In genomic region chr18:9658111-9658641, GRCh38 we compare ENCODE assay signal across 28 cellular contexts. TPM values are rescaled to one million over a fixed set of nuclear protein-coding genes. Genes with fewer than 3 reads are reported as not detected.
A peak's percentile ranks its signal among the peaks of the same experiment; 100 is the strongest.
DNase-seq lines count a peak whose midpoint lies in the region; ATAC-seq and TF ChIP-seq lines count a peak whose summit lies in the region.
"Had no signal": no experiment of that assay in that cellular context is flagged by ENCODE, and none has a peak within 500 bp of the region (broad histone marks: within the 10 kb centered on the region; RNA-seq: fewer than 3 reads in every experiment).

No MANE protein-coding gene starts in this region.

- no peaks in the 10 kb centered on the region for H3K4me1 Mint-ChIP-seq in WTC11
- H3K4me1 Mint-ChIP-seq in naive thymus-derived CD4-positive, alpha-beta T cell, result peaks cover 0 to 5% (median 0%) of the 10 kb centered on the region in 7 donors
- H3K4me1 Mint-ChIP-seq: memory B cell, T-helper 17 cell had no signal

- no peak overlapping the region for H2AFZ ChIP-seq in Karpas-422 (ENCODE audit: low read length)
- H2AFZ ChIP-seq in smooth muscle cell (ENCODE audit: low read depth), result no peak overlapping the region

- TF ChIP-seq CTCF in WTC11 (IDR thresholded peaks at IDR 0.05), result no peak
- TF ChIP-seq CTCF in smooth muscle cell (IDR thresholded peaks at IDR 0.05; ENCODE audit: borderline replicate concordance, insufficient read depth, poor library complexity, severe bottlenecking), result no peak

- H3K9me2 ChIP-seq in Karpas-422 (replicated peaks; ENCODE audit: insufficient read depth, low read length), result no peaks in the 10 kb centered on the region
- H3K9me2 ChIP-seq: SK-N-SH had no signal

- POLR2A ChIA-PET in WTC11 (lab: Charles Lee), result no interaction called here
- POLR2A ChIA-PET in naive thymus-derived CD4-positive, alpha-beta T cell (lab: Charles Lee), result no interaction called here

- no peaks in the 10 kb centered on the region for H3K9me3 Mint-ChIP-seq in WTC11
- H3K9me3 Mint-ChIP-seq in naive thymus-derived CD4-positive, alpha-beta T cell, result no peaks in the 10 kb centered on the region
- H3K9me3 Mint-ChIP-seq: memory B cell had no signal

- no peaks in the 10 kb centered on the region for H4K20me1 ChIP-seq in Karpas-422 (ENCODE audit: insufficient read depth, low read depth, low read length)
- H4K20me1 ChIP-seq in smooth muscle cell (ENCODE audit: low read depth), result no peaks in the 10 kb centered on the region

- DNase-seq in Karpas-422, result peak; percentile 16
- no peak for DNase-seq in WTC11 (ENCODE audit: low spot score)
- no peak for DNase-seq in left colon
- no peak for DNase-seq in smooth muscle cell (lab: John Stamatoyannopoulos, UW; ENCODE audit: unreplicated experiment)
- no peak for DNase-seq in naive thymus-derived CD4-positive, alpha-beta T cell
- DNase-seq in dermis blood vessel endothelial cell, result no peak
- no peak for DNase-seq in stimulated activated naive CD4-positive, alpha-beta T cell treated with Interleukin-2 at 50 U/mL for 16 hours (lab: John Stamatoyannopoulos, UW)
- DNase-seq: activated CD4-positive, alpha-beta T cell treated with anti-CD3 and anti-CD28 coated beads for 48 hours; activated naive CD4-positive, alpha-beta T cell; activated T-cell treated with anti-CD3 and anti-CD28 coated beads, Interleukin-2, amount 50 U/mL, for 48 hours; effector CD4-positive, alpha-beta T cell; EL; HCEC 1CT; kidney; NCI-H1048; NCI-H1694 treated with DMSO at 0.1 percent for 48 hours; NCI-H2171 treated with DMSO at 0.1 percent for 48 hours; NCI-H526; nucleus accumbens; SK-N-SH; stimulated activated CD4-positive, alpha-beta T cell treated with anti-CD3 and anti-CD28 coated beads, Interleukin-4, amount 100 ng/mL, for 1 hour; stimulated activated naive CD4-positive, alpha-beta T cell; T-helper 17 cell had no signal

- H3K27ac ChIP-seq in Karpas-422 (ENCODE audit: low read length), result no peak overlapping the region
- peak overlapping the region; percentile 68 for H3K27ac ChIP-seq in smooth muscle cell (ENCODE audit: low read depth)
- no peak overlapping the region for H3K27ac ChIP-seq in naive thymus-derived CD4-positive, alpha-beta T cell (ENCODE audit: low read depth, low read length)
- H3K27ac ChIP-seq: C4-2B, KMS-11 had no signal

- H3K9me3 ChIP-seq in Karpas-422 (ENCODE audit: low read length), result no peaks in the 10 kb centered on the region
- no peaks in the 10 kb centered on the region for H3K9me3 ChIP-seq in smooth muscle cell (replicated peaks; ENCODE audit: low read depth)
- no peaks in the 10 kb centered on the region for H3K9me3 ChIP-seq in naive thymus-derived CD4-positive, alpha-beta T cell (ENCODE audit: control insufficient read depth in 2 of 3, low read length in 3 of 3)
- H3K9me3 ChIP-seq: SK-N-SH had no signal

- no peaks in the 10 kb centered on the region for H3K36me3 Mint-ChIP-seq in WTC11
- no peaks in the 10 kb centered on the region for H3K36me3 Mint-ChIP-seq in naive thymus-derived CD4-positive, alpha-beta T cell
- H3K36me3 Mint-ChIP-seq: brain, memory B cell had no signal

- ATAC-seq in WTC11 (no peak), left colon (peak; percentile 42), HG02840 (IDR thresholded peaks at IDR 0.05; ENCODE audit: low FRiP score, unreplicated experiment) (no peak)
- ATAC-seq in naive thymus-derived CD4-positive, alpha-beta T cell, result no peak
- ATAC-seq: T-helper 17 cell had no signal

- H3K4me3 Mint-ChIP-seq in WTC11, result no peak overlapping the region
- H3K4me3 Mint-ChIP-seq in naive thymus-derived CD4-positive, alpha-beta T cell, result no peak overlapping the region
- H3K4me3 Mint-ChIP-seq: brain, memory B cell, T-helper 17 cell had no signal

- intact Hi-C loops in left colon (cut with DNase I, micrococcal nuclease), result no loop called here
- intact Hi-C loops in naive thymus-derived CD4-positive, alpha-beta T cell (cut with micrococcal nuclease), result no loop called here

- H3K27me3 Mint-ChIP-seq in WTC11 (ENCODE audit: low read depth), result no peaks in the 10 kb centered on the region; the same call in 1 of the 2 replicates
- peaks cover 0 to 11% (median 3%) of the 10 kb centered on the region in 5 donors for H3K27me3 Mint-ChIP-seq in naive thymus-derived CD4-positive, alpha-beta T cell
- H3K27me3 Mint-ChIP-seq: brain had no signal

- H3K36me3 ChIP-seq in Karpas-422 (ENCODE audit: insufficient read depth, low read length) (no peaks in the 10 kb centered on the region), smooth muscle cell (ENCODE audit: low read depth) (no peaks in the 10 kb centered on the region)
- no peaks in the 10 kb centered on the region for H3K36me3 ChIP-seq in naive thymus-derived CD4-positive, alpha-beta T cell (ENCODE audit: control insufficient read depth in 2 of 3, insufficient read depth in 3 of 3, low read length in 3 of 3)

- H3K9ac ChIP-seq in Karpas-422 (ENCODE audit: low read length) (no peak overlapping the region), smooth muscle cell (ENCODE audit: low read depth) (no peak overlapping the region)
- H3K9ac ChIP-seq: KMS-11, SK-N-SH had no signal

- peak overlapping the region; percentile 30; the same call in 1 of the 2 replicates for H3K27ac Mint-ChIP-seq in WTC11
- H3K27ac Mint-ChIP-seq in naive thymus-derived CD4-positive, alpha-beta T cell, result no peak overlapping the region
- H3K27ac Mint-ChIP-seq: memory B cell, T-helper 17 cell had no signal

- H3K27me3 ChIP-seq in Karpas-422 (ENCODE audit: low read length) (no peaks in the 10 kb centered on the region), smooth muscle cell (ENCODE audit: low read depth) (no peaks in the 10 kb centered on the region)
- H3K27me3 ChIP-seq in naive thymus-derived CD4-positive, alpha-beta T cell (ENCODE audit: control insufficient read depth in 2 of 2, insufficient read depth in 2 of 2, low read length in 2 of 2), result no peaks in the 10 kb centered on the region

- CTCF ChIA-PET in WTC11 (lab: Charles Lee), result no interaction called here
- CTCF ChIA-PET in naive thymus-derived CD4-positive, alpha-beta T cell (lab: Charles Lee), result no interaction called here

- H3K4me2 ChIP-seq in Karpas-422 (ENCODE audit: low read depth, low read length, poor library complexity, severe bottlenecking) (no peak overlapping the region), smooth muscle cell (no peak overlapping the region)
- H3K4me2 ChIP-seq: KMS-11, SK-N-SH had no signal

- no peaks in the 10 kb centered on the region for H3F3A ChIP-seq in smooth muscle cell (ENCODE audit: low read depth)

- no peak overlapping the region for H3K4me3 ChIP-seq in Karpas-422 (ENCODE audit: low read length)
- no peak overlapping the region for H3K4me3 ChIP-seq in smooth muscle cell
- no peak overlapping the region for H3K4me3 ChIP-seq in naive thymus-derived CD4-positive, alpha-beta T cell (ENCODE audit: low read length)

- 64% methylated on average over 6 of the region's 6 CpGs for WGBS in smooth muscle cell (ENCODE audit: low lambda C conversion rate)

- H3K79me2 ChIP-seq in Karpas-422 (ENCODE audit: low read length) (no peaks in the 10 kb centered on the region), smooth muscle cell (ENCODE audit: low read depth) (no peaks in the 10 kb centered on the region)

- H3K4me1 ChIP-seq in Karpas-422 (ENCODE audit: low read length) (no peaks in the 10 kb centered on the region), smooth muscle cell (ENCODE audit: low read depth) (no peaks in the 10 kb centered on the region)
- H3K4me1 ChIP-seq in naive thymus-derived CD4-positive, alpha-beta T cell (ENCODE audit: control insufficient read depth in 2 of 2, insufficient read depth in 2 of 2, low read length in 2 of 2), result no peaks in the 10 kb centered on the region

TF ChIP-seq in WTC11, 78 proteins besides CTCF, POLR2A, EP300 and RAD21 (continues in another document):
- TF ChIP-seq SP1 (CRISPR knock-in tag; conservative IDR thresholded peaks at IDR 0.05) (no peak), GTF2I (CRISPR knock-in tag; conservative IDR thresholded peaks at IDR 0.05) (no peak), ZBTB21 (CRISPR knock-in tag; IDR thresholded peaks at IDR 0.05; ENCODE audit: borderline replicate concordance) (no peak), NR2C2 (CRISPR knock-in tag; IDR thresholded peaks at IDR 0.05) (no peak), ZNF423 (CRISPR knock-in tag; IDR thresholded peaks at IDR 0.05) (no peak), NFE2L1 (CRISPR knock-in tag; IDR thresholded peaks at IDR 0.05) (no peak), FOXJ3 (CRISPR knock-in tag; IDR thresholded peaks at IDR 0.05; ENCODE audit: borderline replicate concordance) (no peak), ELF4 (CRISPR knock-in tag; IDR thresholded peaks at IDR 0.05; ENCODE audit: low read depth) (no peak)

RNA-seq across cellular contexts. Expression of gene PPP4R1, which starts 43.8 kb away (rescaled TPM):
- 28.7 and 52.7 TPM in 2 replicates for total RNA-seq in Karpas-422 (2014; rRNA removed; shearing (Covaris generic); ENCODE audit: low replicate concordance)
- total RNA-seq in WTC11 (2021) (71.1 to 78.7 TPM (median 77.0 TPM) in 3 replicates), left colon (10 to 100 TPM; 73.7 to 74.9 TPM), smooth muscle cell (78.4 and 89.7 TPM in 2 replicates), dermis blood vessel endothelial cell (180 and 193 TPM in 2 replicates)
- polyA plus RNA-seq in smooth muscle cell, result 25.9 and 27.5 TPM in 2 replicates
- total RNA-seq in naive thymus-derived CD4-positive, alpha-beta T cell, result 10 to 100 TPM; 33.0 to 54.6 (median 38.2) TPM
- 1 to 10 TPM; 5.5 to 6.4 TPM for polyA plus RNA-seq in naive thymus-derived CD4-positive, alpha-beta T cell

RNA-seq across cellular contexts. Expression of gene RAB31, which starts 49.9 kb away (rescaled TPM):
- not detected in 2 replicates for total RNA-seq in Karpas-422 (2014; rRNA removed; shearing (Covaris generic); ENCODE audit: low replicate concordance)
- total RNA-seq in WTC11 (2021) (30.8 to 34.9 TPM (median 32.9 TPM) in 3 replicates), left colon (10 to 100 TPM in 1 of 2 donors, 1 to 10 TPM in 1; 6.0 to 16.6 TPM), smooth muscle cell (116 and 123 TPM in 2 replicates), dermis blood vessel endothelial cell (27.2 and 44.3 TPM in 2 replicates)
- polyA plus RNA-seq in smooth muscle cell, result 389 and 414 TPM in 2 replicates
- total RNA-seq in naive thymus-derived CD4-positive, alpha-beta T cell, result 10 to 100 TPM in 1 of 5 experiments, 1 to 10 TPM in 4; 1.1 to 48.6 (median 2.3) TPM
- under 1 TPM; 0.41 to 0.76 TPM for polyA plus RNA-seq in naive thymus-derived CD4-positive, alpha-beta T cell
